8 cellular contexts compared by ENCODE assay signal in genomic region chr2:89936559-89936958, GRCh38.
DNase-seq lines count a peak whose midpoint lies in the region; ATAC-seq, FAIRE-seq and TF ChIP-seq lines count a peak whose summit lies in the region.
"Not testable (repeated sequence)": the region's sequence is repeated elsewhere in the genome, so short reads cannot be mapped to it uniquely, and the experiment has no call there.

No MANE protein-coding gene starts in this region.

- H4K20me1 ChIP-seq in OCI-LY7 (ENCODE audit: insufficient read depth, low read length), result not testable (repeated sequence)

- peak overlapping the region; percentile 83 for H3K27ac Mint-ChIP-seq in memory B cell
- not testable (repeated sequence) for H3K27ac Mint-ChIP-seq in stimulated activated naive B cell treated with anti-CD40 and anti-IgM and Interleukin-4, amounts not matched to agents 10 μg/mL and 1 μg/mL and 100 μg/mL, for 72 hours

- peak overlapping the region; percentile 71 for H3K4me2 ChIP-seq in OCI-LY7 (ENCODE audit: low read length)

- CTCF ChIA-PET in OCI-LY7 (lab: Charles Lee; ENCODE audit: unreplicated experiment), result not testable (repeated sequence)

- H3K4me1 ChIP-seq in OCI-LY7 (ENCODE audit: insufficient read depth, low read length, poor library complexity, severe bottlenecking), result peaks cover 37% of the 10 kb centered on the region

- DNase-seq in GM12891 (ENCODE audit: insufficient read length, low spot score); memory B cell (ENCODE audit: low spot score in 2 of 2): not testable (repeated sequence)
- DNase-seq in OCI-LY7 (ENCODE audit: low spot score), result peak; percentile 78
- DNase-seq in stimulated activated naive B cell treated with anti-CD40 and anti-IgM and Interleukin-4, amounts not matched to agents 10 μg/mL and 1 μg/mL and 100 μg/mL, for 72 hours, result peak; percentile 8

- not testable (repeated sequence) for BruUV-seq in OCI-LY7 (replicated peaks; lab: Mats Ljungman, UMichigan)

- H3K79me2 ChIP-seq in OCI-LY7 (ENCODE audit: insufficient read depth, low read depth, low read length), result not testable (repeated sequence)

- H3K36me3 Mint-ChIP-seq in memory B cell; stimulated activated naive B cell treated with anti-CD40 and anti-IgM and Interleukin-4, amounts not matched to agents 10 μg/mL and 1 μg/mL and 100 μg/mL, for 72 hours: not testable (repeated sequence)

- H3K4me3 Mint-ChIP-seq in memory B cell; stimulated activated naive B cell treated with anti-CD40 and anti-IgM and Interleukin-4, amounts not matched to agents 10 μg/mL and 1 μg/mL and 100 μg/mL, for 72 hours: not testable (repeated sequence)

- TF ChIP-seq POLR2A in GM12891 (IDR thresholded peaks at IDR 0.05; ENCODE audit: low read depth, low read length), result not testable (repeated sequence)

- H3K4me1 Mint-ChIP-seq in memory B cell, result not testable (repeated sequence)
- peaks cover 11 to 19% of the 10 kb centered on the region in 2 donors for H3K4me1 Mint-ChIP-seq in stimulated activated naive B cell treated with anti-CD40 and anti-IgM and Interleukin-4, amounts not matched to agents 10 μg/mL and 1 μg/mL and 100 μg/mL, for 72 hours

- not testable (repeated sequence) for H3K36me3 ChIP-seq in OCI-LY7 (ENCODE audit: insufficient read depth, low read length)

- H3K9me3 ChIP-seq in OCI-LY7 (ENCODE audit: low read length), result not testable (repeated sequence)

- FAIRE-seq in GM12891 (lab: Jason Lieb, UNC), result peak; percentile 78

- intact Hi-C loops in OCI-LY7 (cut with micrococcal nuclease; ENCODE audit: unreplicated experiment), result not testable (repeated sequence)

- peak overlapping the region; percentile 52 for H3K4me3 ChIP-seq in OCI-LY7 (ENCODE audit: low read depth, low read length, poor library complexity, severe bottlenecking)

- not testable (repeated sequence) for TF ChIP-seq CTCF in OCI-LY7 (conservative IDR thresholded peaks at IDR 0.05; ENCODE audit: low read length)

- ATAC-seq in GM21360 (IDR thresholded peaks at IDR 0.05; ENCODE audit: unreplicated experiment), result peak; percentile 56
- peak; percentile 57 for ATAC-seq in HG02852 (IDR thresholded peaks at IDR 0.05; ENCODE audit: unreplicated experiment)
- ATAC-seq in HG02973 (IDR thresholded peaks at IDR 0.05; ENCODE audit: unreplicated experiment), result peak; percentile 33
- ATAC-seq in HG03520 (IDR thresholded peaks at IDR 0.05; ENCODE audit: unreplicated experiment), result peak; percentile 47
- ATAC-seq in memory B cell (ENCODE audit: low read depth), result peak; percentile 19
- ATAC-seq in stimulated activated naive B cell treated with anti-CD40 and anti-IgM and Interleukin-4, amounts not matched to agents 10 μg/mL and 1 μg/mL and 100 μg/mL, for 72 hours (replicated peaks), result peak; percentile 43 to 63

- peak overlapping the region; percentile 69; the same call in 1 of the 2 replicates for H2AFZ ChIP-seq in OCI-LY7 (ENCODE audit: low read length)

- H3K9me3 Mint-ChIP-seq in memory B cell; stimulated activated naive B cell treated with anti-CD40 and anti-IgM and Interleukin-4, amounts not matched to agents 10 μg/mL and 1 μg/mL and 100 μg/mL, for 72 hours: not testable (repeated sequence)

- POLR2A ChIA-PET in OCI-LY7 (lab: Charles Lee), result not testable (repeated sequence)

- H3K27me3 Mint-ChIP-seq in memory B cell; stimulated activated naive B cell treated with anti-CD40 and anti-IgM and Interleukin-4, amounts not matched to agents 10 μg/mL and 1 μg/mL and 100 μg/mL, for 72 hours: not testable (repeated sequence)

- peak overlapping the region; percentile 69 for H3K27ac ChIP-seq in OCI-LY7 (ENCODE audit: low read depth, low read length, poor library complexity, severe bottlenecking)

- H3K9me2 ChIP-seq in OCI-LY7 (ENCODE audit: insufficient read depth, low read length), result not testable (repeated sequence)

TF ChIP-seq in GM12891, 5 proteins besides CTCF, POLR2A, EP300 and RAD21:
- peak; percentile 94 for TF ChIP-seq POU2F2 (IDR thresholded peaks at IDR 0.05; ENCODE audit: low read depth, low read length)
